ENCODE assay signal across 13 cellular contexts in genomic region chr20:48690888-48691287, GRCh38.
DNase-seq lines count a peak whose midpoint lies in the region; ATAC-seq and TF ChIP-seq lines count a peak whose summit lies in the region.
"Had no signal": no experiment of that assay in that cellular context is flagged by ENCODE, and none has a peak within 500 bp of the region (broad histone marks: within the 10 kb centered on the region; RNA-seq: fewer than 3 reads in every experiment).

No MANE protein-coding gene starts in this region.

- POLR2A ChIA-PET in activated naive CD8-positive, alpha-beta T cell treated with anti-CD3 and anti-CD28 coated beads, Interleukin-2, amount 10 ng/mL, durations not matched to agents 7 days and 5 days (lab: Charles Lee): no interaction called here

- H3K9me2 ChIP-seq in hepatocyte (replicated peaks; ENCODE audit: insufficient read depth): no peaks in the 10 kb centered on the region

- no peaks in the 10 kb centered on the region for H3K9me3 Mint-ChIP-seq in activated naive CD8-positive, alpha-beta T cell treated with anti-CD3 and anti-CD28 coated beads, Interleukin-2, amount 10 ng/mL, durations not matched to agents 7 days and 5 days
- H3K9me3 Mint-ChIP-seq in activated naive CD8-positive, alpha-beta T cell treated with anti-CD3 and anti-CD28 coated beads for 36 hours: no peaks in the 10 kb centered on the region

- H3K27me3 Mint-ChIP-seq in activated naive CD8-positive, alpha-beta T cell treated with anti-CD3 and anti-CD28 coated beads, Interleukin-2, amount 10 ng/mL, durations not matched to agents 7 days and 5 days: no peaks in the 10 kb centered on the region
- H3K27me3 Mint-ChIP-seq in activated naive CD8-positive, alpha-beta T cell treated with anti-CD3 and anti-CD28 coated beads for 36 hours: no peaks in the 10 kb centered on the region

- peaks cover 41% of the 10 kb centered on the region for H3K4me1 Mint-ChIP-seq in activated naive CD8-positive, alpha-beta T cell treated with anti-CD3 and anti-CD28 coated beads, Interleukin-2, amount 10 ng/mL, durations not matched to agents 7 days and 5 days
- peaks cover 4% of the 10 kb centered on the region for H3K4me1 Mint-ChIP-seq in activated naive CD8-positive, alpha-beta T cell treated with anti-CD3 and anti-CD28 coated beads for 36 hours

- peaks cover 54% of the 10 kb centered on the region for H3K36me3 Mint-ChIP-seq in activated naive CD8-positive, alpha-beta T cell treated with anti-CD3 and anti-CD28 coated beads, Interleukin-2, amount 10 ng/mL, durations not matched to agents 7 days and 5 days
- H3K36me3 Mint-ChIP-seq in activated naive CD8-positive, alpha-beta T cell treated with anti-CD3 and anti-CD28 coated beads for 36 hours: peaks cover 19% of the 10 kb centered on the region

- 43 to 72% methylated on average over 13 to 18 of the region's 18 CpGs for WGBS in testis, 2 donors
- 92% methylated on average over 18 of the region's 18 CpGs for WGBS in hepatocyte (ENCODE audit: low lambda C conversion rate, missing lambda C conversion rate)

- H3K4me2 ChIP-seq in hepatocyte: no peak overlapping the region
- H3K4me2 ChIP-seq: PC-9 had no signal

- H3K4me3 ChIP-seq in testis (no peak overlapping the region), hepatocyte (no peak overlapping the region), lower lobe of right lung (no peak overlapping the region)
- H3K4me3 ChIP-seq: PC-9 had no signal

- DNase-seq in activated naive CD8-positive, alpha-beta T cell treated with anti-CD3 and anti-CD28 coated beads, Interleukin-2, amount 10 ng/mL, durations not matched to agents 7 days and 5 days: no peak
- DNase-seq in activated naive CD8-positive, alpha-beta T cell treated with anti-CD3 and anti-CD28 coated beads for 36 hours: no peak
- DNase-seq in left kidney (ENCODE audit: low read depth, low spot score): peak; percentile 36
- DNase-seq in testis: peak; percentile 52
- DNase-seq in hepatocyte (ENCODE audit: low spot score): no peak
- no peak for DNase-seq in HuH-7 (ENCODE audit: low spot score)
- no peak for DNase-seq in lower lobe of right lung
- DNase-seq: COR-L47, mammary epithelial cell, NCI-H2171, PC-9, trophoblast cell had no signal

- TF ChIP-seq CTCF in testis (IDR thresholded peaks at IDR 0.05) (no peak), hepatocyte (IDR thresholded peaks at IDR 0.05; ENCODE audit: poor library complexity) (no peak), lower lobe of right lung (IDR thresholded peaks at IDR 0.05) (no peak)

- H3K79me2 ChIP-seq in hepatocyte: no peaks in the 10 kb centered on the region

- H3K27ac ChIP-seq in angular gyrus (ENCODE audit: low read depth, low read length) (peak overlapping the region; percentile 69), testis (no peak overlapping the region), hepatocyte (no peak overlapping the region), lower lobe of right lung (no peak overlapping the region)
- H3K27ac ChIP-seq: PC-9 had no signal

- intact Hi-C loops in testis (cut with DNase I; ENCODE audit: low total_unique reads) (no loop called here), lower lobe of right lung (cut with DNase I) (no loop called here)

- H2AFZ ChIP-seq in hepatocyte: no peak overlapping the region
- H2AFZ ChIP-seq: PC-9 had no signal

- peak overlapping the region; percentile 56 for H3K27ac Mint-ChIP-seq in activated naive CD8-positive, alpha-beta T cell treated with anti-CD3 and anti-CD28 coated beads, Interleukin-2, amount 10 ng/mL, durations not matched to agents 7 days and 5 days
- no peak overlapping the region for H3K27ac Mint-ChIP-seq in activated naive CD8-positive, alpha-beta T cell treated with anti-CD3 and anti-CD28 coated beads for 36 hours

- no peaks in the 10 kb centered on the region for H4K20me1 ChIP-seq in hepatocyte (ENCODE audit: insufficient read depth, poor library complexity, severe bottlenecking)

- peak overlapping the region; percentile 35 for H3K4me3 Mint-ChIP-seq in activated naive CD8-positive, alpha-beta T cell treated with anti-CD3 and anti-CD28 coated beads, Interleukin-2, amount 10 ng/mL, durations not matched to agents 7 days and 5 days
- H3K4me3 Mint-ChIP-seq in activated naive CD8-positive, alpha-beta T cell treated with anti-CD3 and anti-CD28 coated beads for 36 hours: no peak overlapping the region

- H3K9me3 ChIP-seq in testis (no peaks in the 10 kb centered on the region), hepatocyte (ENCODE audit: low read depth) (no peaks in the 10 kb centered on the region), lower lobe of right lung (no peaks in the 10 kb centered on the region)

- no peak for TF ChIP-seq POLR2A in testis (IDR thresholded peaks at IDR 0.05)

- H3K4me1 ChIP-seq in testis (peaks cover 9% of the 10 kb centered on the region), hepatocyte (ENCODE audit: insufficient read depth) (peaks cover 17% of the 10 kb centered on the region), lower lobe of right lung (peaks cover 21% of the 10 kb centered on the region)

- no peak for ATAC-seq in activated naive CD8-positive, alpha-beta T cell treated with anti-CD3 and anti-CD28 coated beads, Interleukin-2, amount 10 ng/mL, durations not matched to agents 7 days and 5 days (ENCODE audit: low read depth)
- no peak for ATAC-seq in lower lobe of right lung

- H3K27me3 ChIP-seq in testis (no peaks in the 10 kb centered on the region), hepatocyte (no peaks in the 10 kb centered on the region), lower lobe of right lung (ENCODE audit: low read depth) (no peaks in the 10 kb centered on the region)

- H3K36me3 ChIP-seq in testis (ENCODE audit: low read depth, missing control alignments): no peaks in the 10 kb centered on the region
- H3K36me3 ChIP-seq in hepatocyte (replicated peaks; ENCODE audit: insufficient read depth, low read depth): no peaks in the 10 kb centered on the region
- H3K36me3 ChIP-seq in lower lobe of right lung: peaks cover 47% of the 10 kb centered on the region

Comparison
In these comparisons a context has a peak if more than half of its experiments do, and no peak if none do; other contexts are left out.
1. DNase-seq: peak in left kidney (single experiment) and testis (single experiment); none in activated naive CD8-positive, alpha-beta T cell treated with anti-CD3 and anti-CD28 coated beads, Interleukin-2, amount 10 ng/mL, durations not matched to agents 7 days and 5 days (single experiment), activated naive CD8-positive, alpha-beta T cell treated with anti-CD3 and anti-CD28 coated beads for 36 hours (single experiment), hepatocyte (single experiment), HuH-7 (single experiment) and lower lobe of right lung (single experiment).